ENCODE assay signal across 34 cellular contexts in the genomic region with DNA sequence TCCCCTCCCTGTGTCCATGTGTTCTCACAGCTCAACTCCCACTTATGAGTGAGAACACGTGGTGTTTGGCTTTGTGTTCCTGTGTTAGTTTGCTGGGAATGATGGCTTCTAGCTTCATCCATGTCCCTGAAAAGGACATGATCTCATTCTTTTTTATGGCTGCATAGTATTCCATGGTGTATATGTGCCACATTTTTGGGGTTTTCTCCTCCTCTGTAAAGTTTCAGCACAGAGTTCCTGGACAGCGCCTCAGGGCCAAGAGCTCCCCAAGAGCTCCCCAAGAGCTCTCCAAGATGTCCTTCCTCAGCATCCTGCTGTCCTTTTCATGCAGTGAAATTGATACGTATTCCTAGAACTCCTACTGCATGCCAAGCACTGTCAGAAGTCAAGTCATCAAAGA.
"Had no signal": no experiment of that assay in that cellular context is flagged by ENCODE, and none has a peak within 500 bp of the region (broad histone marks: within the 10 kb centered on the region; RNA-seq: fewer than 3 reads in every experiment).

No MANE protein-coding gene starts in this region.

- H3K4me1 ChIP-seq: Peyer's patch, SJSA1 had no signal

- H3K9me3 ChIP-seq: Peyer's patch, SJSA1 had no signal

- H3K4me3 Mint-ChIP-seq: activated CD4-positive, alpha-beta memory T cell treated with anti-CD3 and anti-CD28 coated beads, Interleukin-2, amount 10 ng/mL, durations not matched to agents 7 days and 5 days; activated CD8-positive, alpha-beta memory T cell treated with anti-CD3 and anti-CD28 coated beads, Interleukin-2, amount 10 ng/mL, durations not matched to agents 7 days and 5 days; activated naive CD8-positive, alpha-beta T cell treated with anti-CD3 and anti-CD28 coated beads for 36 hours; activated T-cell treated with anti-CD3 and anti-CD28 coated beads, Interleukin-2, amount 50 U/mL, for 72 hours; activated T-helper 17 cell treated with anti-CD3 and anti-CD28 coated beads, Interleukin-2, amount 50 U/mL, for 72 hours; central memory CD8-positive, alpha-beta T cell had no signal

- H3K27ac ChIP-seq: cardiac muscle cell, Peyer's patch, SJSA1, WERI-Rb-1 had no signal

- H3K27me3 Mint-ChIP-seq: activated CD4-positive, alpha-beta memory T cell treated with anti-CD3 and anti-CD28 coated beads, Interleukin-2, amount 10 ng/mL, durations not matched to agents 7 days and 5 days; activated CD8-positive, alpha-beta memory T cell treated with anti-CD3 and anti-CD28 coated beads, Interleukin-2, amount 10 ng/mL, durations not matched to agents 7 days and 5 days; activated naive CD8-positive, alpha-beta T cell treated with anti-CD3 and anti-CD28 coated beads for 36 hours; activated T-helper 17 cell treated with anti-CD3 and anti-CD28 coated beads, Interleukin-2, amount 50 U/mL, for 72 hours; central memory CD8-positive, alpha-beta T cell had no signal

- H3K27ac Mint-ChIP-seq: activated CD4-positive, alpha-beta memory T cell treated with anti-CD3 and anti-CD28 coated beads, Interleukin-2, amount 10 ng/mL, durations not matched to agents 7 days and 5 days; activated CD8-positive, alpha-beta memory T cell treated with anti-CD3 and anti-CD28 coated beads, Interleukin-2, amount 10 ng/mL, durations not matched to agents 7 days and 5 days; activated naive CD8-positive, alpha-beta T cell treated with anti-CD3 and anti-CD28 coated beads for 36 hours; activated T-cell treated with anti-CD3 and anti-CD28 coated beads, Interleukin-2, amount 50 U/mL, for 72 hours; activated T-helper 17 cell treated with anti-CD3 and anti-CD28 coated beads, Interleukin-2, amount 50 U/mL, for 72 hours had no signal

- H3K36me3 ChIP-seq: cardiac muscle cell, Peyer's patch, SJSA1, WERI-Rb-1 had no signal

- H3K9me3 Mint-ChIP-seq: activated CD4-positive, alpha-beta memory T cell treated with anti-CD3 and anti-CD28 coated beads, Interleukin-2, amount 10 ng/mL, durations not matched to agents 7 days and 5 days; activated naive CD8-positive, alpha-beta T cell treated with anti-CD3 and anti-CD28 coated beads for 36 hours; activated T-cell treated with anti-CD3 and anti-CD28 coated beads, Interleukin-2, amount 50 U/mL, for 72 hours; activated T-helper 17 cell treated with anti-CD3 and anti-CD28 coated beads, Interleukin-2, amount 50 U/mL, for 72 hours; central memory CD8-positive, alpha-beta T cell had no signal

- H3K27me3 ChIP-seq: cardiac muscle cell, Peyer's patch, SJSA1 had no signal

- ATAC-seq: activated CD8-positive, alpha-beta memory T cell treated with anti-CD3 and anti-CD28 coated beads, Interleukin-2, amount 10 ng/mL, durations not matched to agents 7 days and 5 days; activated T-cell treated with anti-CD3 and anti-CD28 coated beads, Interleukin-2, amount 50 U/mL, for 72 hours; activated T-helper 17 cell treated with anti-CD3 and anti-CD28 coated beads, Interleukin-2, amount 50 U/mL, for 72 hours; PC-3 had no signal

- H3K36me3 Mint-ChIP-seq: activated CD8-positive, alpha-beta memory T cell treated with anti-CD3 and anti-CD28 coated beads, Interleukin-2, amount 10 ng/mL, durations not matched to agents 7 days and 5 days had no signal

- H3K4me1 Mint-ChIP-seq: activated CD4-positive, alpha-beta memory T cell treated with anti-CD3 and anti-CD28 coated beads, Interleukin-2, amount 10 ng/mL, durations not matched to agents 7 days and 5 days; activated CD8-positive, alpha-beta memory T cell treated with anti-CD3 and anti-CD28 coated beads, Interleukin-2, amount 10 ng/mL, durations not matched to agents 7 days and 5 days; activated naive CD8-positive, alpha-beta T cell treated with anti-CD3 and anti-CD28 coated beads for 36 hours; activated T-helper 17 cell treated with anti-CD3 and anti-CD28 coated beads, Interleukin-2, amount 50 U/mL, for 72 hours; central memory CD8-positive, alpha-beta T cell had no signal

- H3K4me3 ChIP-seq: cardiac muscle cell, Peyer's patch, SJSA1 had no signal

- DNase-seq: activated CD4-positive, alpha-beta memory T cell treated with anti-CD3 and anti-CD28 coated beads, Interleukin-2, amount 10 ng/mL, durations not matched to agents 7 days and 5 days; activated CD4-positive, alpha-beta T cell treated with anti-CD3 and anti-CD28 coated beads for 1 hour; activated CD4-positive, alpha-beta T cell treated with anti-CD3 and anti-CD28 coated beads for 48 hours; activated CD4-positive, CD25-positive, alpha-beta regulatory T cell; activated CD8-positive, alpha-beta memory T cell treated with anti-CD3 and anti-CD28 coated beads for 24 hours; activated CD8-positive, alpha-beta memory T cell treated with anti-CD3 and anti-CD28 coated beads, Interleukin-2, amount 10 ng/mL, durations not matched to agents 7 days and 5 days; activated effector memory CD4-positive, alpha-beta T cell treated with anti-CD3 and anti-CD28 coated beads, Interleukin-2, amount 50 U/mL, for 16 hours; activated naive CD4-positive, alpha-beta T cell; activated naive CD4-positive, alpha-beta T cell treated with anti-CD3 and anti-CD28 coated beads, Interleukin-2, amount 50 U/mL, for 16 hours; activated naive CD8-positive, alpha-beta T cell treated with anti-CD3 and anti-CD28 coated beads for 36 hours; activated T-cell treated with anti-CD3 and anti-CD28 coated beads, Interleukin-2, amount 50 U/mL, for 1 hour; activated T-cell treated with anti-CD3 and anti-CD28 coated beads, Interleukin-2, amount 50 U/mL, for 72 hours; amniotic stem cell; aorta; NCI-H1105; NCI-H1417 treated with DMSO at 0.1 percent for 48 hours; NCI-H187 treated with DMSO at 0.1 percent for 48 hours; NCI-H2081; NCI-H2171 treated with DMSO at 0.1 percent for 48 hours; NCI-H2227 treated with DMSO at 0.1 percent for 48 hours; NCI-H524 treated with DMSO at 0.1 percent for 48 hours; PC-3; Peyer's patch; RPMI8226; SHP77 treated with DMSO at 0.1 percent for 48 hours; SW 1271; T-helper 1 cell; T-helper 2 cell; T-helper 9 cell; WERI-Rb-1 had no signal
